1 cellular context compared by ENCODE assay signal in the genomic region with DNA sequence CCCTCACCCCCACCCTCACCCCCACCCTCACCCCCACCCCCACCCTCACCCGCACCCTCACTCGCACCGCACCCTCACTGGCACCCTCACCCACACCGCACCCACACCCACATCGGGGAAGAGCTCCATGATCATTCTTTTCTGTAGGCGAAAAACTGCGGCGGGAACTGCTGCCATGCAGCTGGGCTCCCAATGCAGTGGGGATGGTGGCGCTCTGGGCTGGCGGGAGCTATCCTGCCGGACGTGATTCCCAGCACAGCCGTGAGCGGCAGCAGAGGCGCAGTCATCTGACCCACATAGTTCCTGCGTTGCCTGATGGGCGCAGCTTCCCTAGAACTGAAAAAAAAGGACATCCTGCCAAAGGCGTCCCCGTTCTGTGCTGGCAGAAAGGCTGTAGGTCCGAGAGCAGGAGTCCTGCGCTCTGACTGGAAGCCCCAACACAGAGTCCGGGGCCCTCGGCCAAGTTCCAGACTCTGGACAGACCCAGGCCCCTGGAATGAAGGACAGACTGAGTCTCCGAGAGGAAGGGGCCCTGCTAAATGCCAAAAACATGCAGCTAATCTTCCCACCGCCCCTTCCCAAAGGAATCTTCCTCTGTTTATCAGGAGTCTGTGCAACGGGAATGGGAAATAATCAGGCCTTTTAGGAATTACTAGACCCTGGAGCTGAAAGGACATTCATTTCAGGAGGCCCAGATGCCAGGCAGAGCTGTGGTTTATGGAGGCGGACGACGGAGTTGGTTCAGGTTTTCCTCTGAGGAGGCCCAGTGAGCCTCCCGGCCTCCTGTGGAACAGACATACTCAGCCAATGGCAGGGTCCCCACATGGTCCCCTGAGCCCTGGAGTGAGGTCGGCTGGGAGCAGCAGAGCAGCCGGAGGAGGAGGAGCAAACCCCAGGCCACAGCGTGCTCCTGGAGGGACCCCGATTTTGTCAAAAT.
TF ChIP-seq lines count a peak whose summit lies in the region.

No MANE protein-coding gene starts in this region.

TF ChIP-seq in HepG2, 621 proteins besides CTCF, POLR2A, EP300 and RAD21 (continued from another document and continues in another):
- TF ChIP-seq NFKB2 (CRISPR knock-in tag; IDR thresholded peaks at IDR 0.05; ENCODE audit: borderline replicate concordance) (no peak), ZNF251 (CRISPR knock-in tag; IDR thresholded peaks at IDR 0.05) (peak; percentile 18; the same call in 1 of the 2 replicates), ZNF530 (CRISPR knock-in tag; IDR thresholded peaks at IDR 0.05; ENCODE audit: low read depth) (no peak), ZKSCAN1 (IDR thresholded peaks at IDR 0.05; ENCODE audit: low read length) (no peak), ZNF333 (CRISPR knock-in tag; IDR thresholded peaks at IDR 0.05; ENCODE audit: borderline replicate concordance) (0 out of 2 replicates have a peak, but pooled peaks have one; percentile 43), ZNF678 (CRISPR knock-in tag; IDR thresholded peaks at IDR 0.05) (no peak), ZMYM2 (CRISPR knock-in tag; IDR thresholded peaks at IDR 0.05) (no peak; the same call in 1 of the 2 replicates), HNF4G (IDR thresholded peaks at IDR 0.05; ENCODE audit: borderline replicate concordance, low read depth, low read length) (0 out of 2 replicates have a peak, but pooled peaks have one; percentile 43), HNF4G (CRISPR knock-in tag; IDR thresholded peaks at IDR 0.05; ENCODE audit: borderline replicate concordance, low read depth) (no peak), ZMYM4 (CRISPR knock-in tag; IDR thresholded peaks at IDR 0.05) (peak; percentile 67; the same call in 1 of the 2 replicates), GATAD1 (CRISPR knock-in tag; IDR thresholded peaks at IDR 0.05) (peak; percentile 66; the same call in 1 of the 2 replicates), MATR3 (CRISPR knock-in tag; IDR thresholded peaks at IDR 0.05) (no peak), ZFYVE20 (CRISPR knock-in tag; IDR thresholded peaks at IDR 0.05; ENCODE audit: borderline replicate concordance, low read depth) (no peak), ZNF441 (CRISPR knock-in tag; IDR thresholded peaks at IDR 0.05; ENCODE audit: borderline replicate concordance) (peak; percentile 32; the same call in 1 of the 2 replicates), POLR2AphosphoS2 (IDR thresholded peaks at IDR 0.05; ENCODE audit: low read depth, low read length) (no peak), ZSCAN20 (CRISPR knock-in tag; IDR thresholded peaks at IDR 0.05; ENCODE audit: borderline replicate concordance) (no peak), ZNF124 (CRISPR knock-in tag; IDR thresholded peaks at IDR 0.05) (peak; percentile 65), ZNF207 (IDR thresholded peaks at IDR 0.05; ENCODE audit: borderline replicate concordance) (no peak)
- TF ChIP-seq, protein P1, sequence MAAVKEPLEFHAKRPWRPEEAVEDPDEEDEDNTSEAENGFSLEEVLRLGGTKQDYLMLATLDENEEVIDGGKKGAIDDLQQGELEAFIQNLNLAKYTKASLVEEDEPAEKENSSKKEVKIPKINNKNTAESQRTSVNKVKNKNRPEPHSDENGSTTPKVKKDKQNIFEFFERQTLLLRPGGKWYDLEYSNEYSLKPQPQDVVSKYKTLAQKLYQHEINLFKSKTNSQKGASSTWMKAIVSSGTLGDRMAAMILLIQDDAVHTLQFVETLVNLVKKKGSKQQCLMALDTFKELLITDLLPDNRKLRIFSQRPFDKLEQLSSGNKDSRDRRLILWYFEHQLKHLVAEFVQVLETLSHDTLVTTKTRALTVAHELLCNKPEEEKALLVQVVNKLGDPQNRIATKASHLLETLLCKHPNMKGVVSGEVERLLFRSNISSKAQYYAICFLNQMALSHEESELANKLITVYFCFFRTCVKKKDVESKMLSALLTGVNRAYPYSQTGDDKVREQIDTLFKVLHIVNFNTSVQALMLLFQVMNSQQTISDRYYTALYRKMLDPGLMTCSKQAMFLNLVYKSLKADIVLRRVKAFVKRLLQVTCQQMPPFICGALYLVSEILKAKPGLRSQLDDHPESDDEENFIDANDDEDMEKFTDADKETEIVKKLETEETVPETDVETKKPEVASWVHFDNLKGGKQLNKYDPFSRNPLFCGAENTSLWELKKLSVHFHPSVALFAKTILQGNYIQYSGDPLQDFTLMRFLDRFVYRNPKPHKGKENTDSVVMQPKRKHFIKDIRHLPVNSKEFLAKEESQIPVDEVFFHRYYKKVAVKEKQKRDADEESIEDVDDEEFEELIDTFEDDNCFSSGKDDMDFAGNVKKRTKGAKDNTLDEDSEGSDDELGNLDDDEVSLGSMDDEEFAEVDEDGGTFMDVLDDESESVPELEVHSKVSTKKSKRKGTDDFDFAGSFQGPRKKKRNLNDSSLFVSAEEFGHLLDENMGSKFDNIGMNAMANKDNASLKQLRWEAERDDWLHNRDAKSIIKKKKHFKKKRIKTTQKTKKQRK (IDR thresholded peaks at IDR 0.05; ENCODE audit: low read length), result no peak
- TF ChIP-seq, protein P2, sequence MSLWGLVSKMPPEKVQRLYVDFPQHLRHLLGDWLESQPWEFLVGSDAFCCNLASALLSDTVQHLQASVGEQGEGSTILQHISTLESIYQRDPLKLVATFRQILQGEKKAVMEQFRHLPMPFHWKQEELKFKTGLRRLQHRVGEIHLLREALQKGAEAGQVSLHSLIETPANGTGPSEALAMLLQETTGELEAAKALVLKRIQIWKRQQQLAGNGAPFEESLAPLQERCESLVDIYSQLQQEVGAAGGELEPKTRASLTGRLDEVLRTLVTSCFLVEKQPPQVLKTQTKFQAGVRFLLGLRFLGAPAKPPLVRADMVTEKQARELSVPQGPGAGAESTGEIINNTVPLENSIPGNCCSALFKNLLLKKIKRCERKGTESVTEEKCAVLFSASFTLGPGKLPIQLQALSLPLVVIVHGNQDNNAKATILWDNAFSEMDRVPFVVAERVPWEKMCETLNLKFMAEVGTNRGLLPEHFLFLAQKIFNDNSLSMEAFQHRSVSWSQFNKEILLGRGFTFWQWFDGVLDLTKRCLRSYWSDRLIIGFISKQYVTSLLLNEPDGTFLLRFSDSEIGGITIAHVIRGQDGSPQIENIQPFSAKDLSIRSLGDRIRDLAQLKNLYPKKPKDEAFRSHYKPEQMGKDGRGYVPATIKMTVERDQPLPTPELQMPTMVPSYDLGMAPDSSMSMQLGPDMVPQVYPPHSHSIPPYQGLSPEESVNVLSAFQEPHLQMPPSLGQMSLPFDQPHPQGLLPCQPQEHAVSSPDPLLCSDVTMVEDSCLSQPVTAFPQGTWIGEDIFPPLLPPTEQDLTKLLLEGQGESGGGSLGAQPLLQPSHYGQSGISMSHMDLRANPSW (CRISPR knock-in tag; IDR thresholded peaks at IDR 0.05; ENCODE audit: borderline replicate concordance), result no peak
- TF ChIP-seq, protein P3, sequence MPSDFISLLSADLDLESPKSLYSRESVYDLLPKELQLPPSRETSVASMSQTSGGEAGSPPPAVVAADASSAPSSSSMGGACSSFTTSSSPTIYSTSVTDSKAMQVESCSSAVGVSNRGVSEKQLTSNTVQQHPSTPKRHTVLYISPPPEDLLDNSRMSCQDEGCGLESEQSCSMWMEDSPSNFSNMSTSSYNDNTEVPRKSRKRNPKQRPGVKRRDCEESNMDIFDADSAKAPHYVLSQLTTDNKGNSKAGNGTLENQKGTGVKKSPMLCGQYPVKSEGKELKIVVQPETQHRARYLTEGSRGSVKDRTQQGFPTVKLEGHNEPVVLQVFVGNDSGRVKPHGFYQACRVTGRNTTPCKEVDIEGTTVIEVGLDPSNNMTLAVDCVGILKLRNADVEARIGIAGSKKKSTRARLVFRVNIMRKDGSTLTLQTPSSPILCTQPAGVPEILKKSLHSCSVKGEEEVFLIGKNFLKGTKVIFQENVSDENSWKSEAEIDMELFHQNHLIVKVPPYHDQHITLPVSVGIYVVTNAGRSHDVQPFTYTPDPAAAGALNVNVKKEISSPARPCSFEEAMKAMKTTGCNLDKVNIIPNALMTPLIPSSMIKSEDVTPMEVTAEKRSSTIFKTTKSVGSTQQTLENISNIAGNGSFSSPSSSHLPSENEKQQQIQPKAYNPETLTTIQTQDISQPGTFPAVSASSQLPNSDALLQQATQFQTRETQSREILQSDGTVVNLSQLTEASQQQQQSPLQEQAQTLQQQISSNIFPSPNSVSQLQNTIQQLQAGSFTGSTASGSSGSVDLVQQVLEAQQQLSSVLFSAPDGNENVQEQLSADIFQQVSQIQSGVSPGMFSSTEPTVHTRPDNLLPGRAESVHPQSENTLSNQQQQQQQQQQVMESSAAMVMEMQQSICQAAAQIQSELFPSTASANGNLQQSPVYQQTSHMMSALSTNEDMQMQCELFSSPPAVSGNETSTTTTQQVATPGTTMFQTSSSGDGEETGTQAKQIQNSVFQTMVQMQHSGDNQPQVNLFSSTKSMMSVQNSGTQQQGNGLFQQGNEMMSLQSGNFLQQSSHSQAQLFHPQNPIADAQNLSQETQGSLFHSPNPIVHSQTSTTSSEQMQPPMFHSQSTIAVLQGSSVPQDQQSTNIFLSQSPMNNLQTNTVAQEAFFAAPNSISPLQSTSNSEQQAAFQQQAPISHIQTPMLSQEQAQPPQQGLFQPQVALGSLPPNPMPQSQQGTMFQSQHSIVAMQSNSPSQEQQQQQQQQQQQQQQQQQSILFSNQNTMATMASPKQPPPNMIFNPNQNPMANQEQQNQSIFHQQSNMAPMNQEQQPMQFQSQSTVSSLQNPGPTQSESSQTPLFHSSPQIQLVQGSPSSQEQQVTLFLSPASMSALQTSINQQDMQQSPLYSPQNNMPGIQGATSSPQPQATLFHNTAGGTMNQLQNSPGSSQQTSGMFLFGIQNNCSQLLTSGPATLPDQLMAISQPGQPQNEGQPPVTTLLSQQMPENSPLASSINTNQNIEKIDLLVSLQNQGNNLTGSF (CRISPR knock-in tag; IDR thresholded peaks at IDR 0.05), result no peak
- TF ChIP-seq, protein P4, sequence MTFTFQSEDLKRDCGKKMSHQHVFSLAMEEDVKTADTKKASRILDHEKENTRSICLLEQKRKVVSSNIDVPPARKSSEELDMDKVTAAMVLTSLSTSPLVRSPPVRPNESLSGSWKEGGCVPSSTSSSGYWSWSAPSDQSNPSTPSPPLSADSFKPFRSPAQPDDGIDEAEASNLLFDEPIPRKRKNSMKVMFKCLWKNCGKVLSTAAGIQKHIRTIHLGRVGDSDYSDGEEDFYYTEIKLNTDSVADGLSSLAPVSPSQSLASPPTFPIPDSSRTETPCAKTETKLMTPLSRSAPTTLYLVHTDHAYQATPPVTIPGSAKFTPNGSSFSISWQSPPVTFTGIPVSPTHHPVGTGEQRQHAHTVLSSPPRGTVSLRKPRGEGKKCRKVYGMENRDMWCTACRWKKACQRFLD (CRISPR knock-in tag; IDR thresholded peaks at IDR 0.05; ENCODE audit: borderline replicate concordance), result no peak
- TF ChIP-seq, protein P5, sequence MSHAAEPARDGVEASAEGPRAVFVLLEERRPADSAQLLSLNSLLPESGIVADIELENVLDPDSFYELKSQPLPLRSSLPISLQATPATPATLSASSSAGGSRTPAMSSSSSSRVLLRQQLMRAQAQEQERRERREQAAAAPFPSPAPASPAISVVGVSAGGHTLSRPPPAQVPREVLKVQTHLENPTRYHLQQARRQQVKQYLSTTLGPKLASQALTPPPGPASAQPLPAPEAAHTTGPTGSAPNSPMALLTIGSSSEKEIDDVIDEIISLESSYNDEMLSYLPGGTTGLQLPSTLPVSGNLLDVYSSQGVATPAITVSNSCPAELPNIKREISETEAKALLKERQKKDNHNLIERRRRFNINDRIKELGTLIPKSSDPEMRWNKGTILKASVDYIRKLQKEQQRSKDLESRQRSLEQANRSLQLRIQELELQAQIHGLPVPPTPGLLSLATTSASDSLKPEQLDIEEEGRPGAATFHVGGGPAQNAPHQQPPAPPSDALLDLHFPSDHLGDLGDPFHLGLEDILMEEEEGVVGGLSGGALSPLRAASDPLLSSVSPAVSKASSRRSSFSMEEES (CRISPR knock-in tag; IDR thresholded peaks at IDR 0.05), result peak; percentile 96
- TF ChIP-seq, protein P6, sequence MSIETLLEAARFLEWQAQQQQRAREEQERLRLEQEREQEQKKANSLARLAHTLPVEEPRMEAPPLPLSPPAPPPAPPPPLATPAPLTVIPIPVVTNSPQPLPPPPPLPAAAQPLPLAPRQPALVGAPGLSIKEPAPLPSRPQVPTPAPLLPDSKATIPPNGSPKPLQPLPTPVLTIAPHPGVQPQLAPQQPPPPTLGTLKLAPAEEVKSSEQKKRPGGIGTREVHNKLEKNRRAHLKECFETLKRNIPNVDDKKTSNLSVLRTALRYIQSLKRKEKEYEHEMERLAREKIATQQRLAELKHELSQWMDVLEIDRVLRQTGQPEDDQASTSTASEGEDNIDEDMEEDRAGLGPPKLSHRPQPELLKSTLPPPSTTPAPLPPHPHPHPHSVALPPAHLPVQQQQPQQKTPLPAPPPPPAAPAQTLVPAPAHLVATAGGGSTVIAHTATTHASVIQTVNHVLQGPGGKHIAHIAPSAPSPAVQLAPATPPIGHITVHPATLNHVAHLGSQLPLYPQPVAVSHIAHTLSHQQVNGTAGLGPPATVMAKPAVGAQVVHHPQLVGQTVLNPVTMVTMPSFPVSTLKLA (IDR thresholded peaks at IDR 0.05), result no peak
- TF ChIP-seq, protein P7, sequence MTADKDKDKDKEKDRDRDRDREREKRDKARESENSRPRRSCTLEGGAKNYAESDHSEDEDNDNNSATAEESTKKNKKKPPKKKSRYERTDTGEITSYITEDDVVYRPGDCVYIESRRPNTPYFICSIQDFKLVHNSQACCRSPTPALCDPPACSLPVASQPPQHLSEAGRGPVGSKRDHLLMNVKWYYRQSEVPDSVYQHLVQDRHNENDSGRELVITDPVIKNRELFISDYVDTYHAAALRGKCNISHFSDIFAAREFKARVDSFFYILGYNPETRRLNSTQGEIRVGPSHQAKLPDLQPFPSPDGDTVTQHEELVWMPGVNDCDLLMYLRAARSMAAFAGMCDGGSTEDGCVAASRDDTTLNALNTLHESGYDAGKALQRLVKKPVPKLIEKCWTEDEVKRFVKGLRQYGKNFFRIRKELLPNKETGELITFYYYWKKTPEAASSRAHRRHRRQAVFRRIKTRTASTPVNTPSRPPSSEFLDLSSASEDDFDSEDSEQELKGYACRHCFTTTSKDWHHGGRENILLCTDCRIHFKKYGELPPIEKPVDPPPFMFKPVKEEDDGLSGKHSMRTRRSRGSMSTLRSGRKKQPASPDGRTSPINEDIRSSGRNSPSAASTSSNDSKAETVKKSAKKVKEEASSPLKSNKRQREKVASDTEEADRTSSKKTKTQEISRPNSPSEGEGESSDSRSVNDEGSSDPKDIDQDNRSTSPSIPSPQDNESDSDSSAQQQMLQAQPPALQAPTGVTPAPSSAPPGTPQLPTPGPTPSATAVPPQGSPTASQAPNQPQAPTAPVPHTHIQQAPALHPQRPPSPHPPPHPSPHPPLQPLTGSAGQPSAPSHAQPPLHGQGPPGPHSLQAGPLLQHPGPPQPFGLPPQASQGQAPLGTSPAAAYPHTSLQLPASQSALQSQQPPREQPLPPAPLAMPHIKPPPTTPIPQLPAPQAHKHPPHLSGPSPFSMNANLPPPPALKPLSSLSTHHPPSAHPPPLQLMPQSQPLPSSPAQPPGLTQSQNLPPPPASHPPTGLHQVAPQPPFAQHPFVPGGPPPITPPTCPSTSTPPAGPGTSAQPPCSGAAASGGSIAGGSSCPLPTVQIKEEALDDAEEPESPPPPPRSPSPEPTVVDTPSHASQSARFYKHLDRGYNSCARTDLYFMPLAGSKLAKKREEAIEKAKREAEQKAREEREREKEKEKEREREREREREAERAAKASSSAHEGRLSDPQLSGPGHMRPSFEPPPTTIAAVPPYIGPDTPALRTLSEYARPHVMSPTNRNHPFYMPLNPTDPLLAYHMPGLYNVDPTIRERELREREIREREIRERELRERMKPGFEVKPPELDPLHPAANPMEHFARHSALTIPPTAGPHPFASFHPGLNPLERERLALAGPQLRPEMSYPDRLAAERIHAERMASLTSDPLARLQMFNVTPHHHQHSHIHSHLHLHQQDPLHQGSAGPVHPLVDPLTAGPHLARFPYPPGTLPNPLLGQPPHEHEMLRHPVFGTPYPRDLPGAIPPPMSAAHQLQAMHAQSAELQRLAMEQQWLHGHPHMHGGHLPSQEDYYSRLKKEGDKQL (CRISPR knock-in tag; IDR thresholded peaks at IDR 0.05; ENCODE audit: low read depth), result no peak
